ENCODE assay signal across 8 cellular contexts in the genomic region with DNA sequence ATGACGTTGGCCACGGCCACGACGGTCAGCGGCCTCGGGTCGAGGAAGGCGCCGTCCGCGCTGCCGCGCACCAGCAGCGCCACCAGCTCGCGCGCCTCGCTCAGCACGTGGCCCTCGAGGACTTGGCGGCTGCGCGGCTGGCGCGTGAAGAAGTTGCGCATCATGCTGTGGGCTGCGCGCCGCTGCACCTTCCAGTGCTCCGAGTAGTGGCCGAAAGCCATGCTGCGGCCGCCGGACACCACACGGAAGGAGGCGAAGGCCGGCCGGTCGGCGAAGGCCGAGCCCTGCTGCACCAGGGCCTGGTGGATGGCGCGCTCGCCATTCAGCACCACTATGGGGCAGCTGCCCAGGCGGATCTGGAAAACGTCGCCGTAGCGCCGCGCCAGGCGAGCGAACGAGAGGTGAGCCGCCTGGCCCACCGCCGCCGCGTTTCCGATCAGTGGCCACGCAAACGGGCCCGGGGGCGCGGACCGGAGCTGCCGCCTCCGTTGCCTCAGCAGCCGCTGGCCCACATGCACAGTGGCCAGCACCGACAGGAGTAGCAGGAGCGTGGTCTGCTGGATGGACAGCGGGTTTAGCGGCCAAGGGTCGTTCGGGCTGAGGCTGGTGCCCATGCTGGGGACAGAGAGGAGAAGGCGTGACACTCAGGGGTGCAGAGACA. TPM values are rescaled to one million over a fixed set of nuclear protein-coding genes. Genes with fewer than 3 reads are reported as not detected.
A peak's percentile ranks its signal among the peaks of the same experiment; 100 is the strongest.
DNase-seq lines count a peak whose midpoint lies in the region; ATAC-seq and TF ChIP-seq lines count a peak whose summit lies in the region.

No MANE protein-coding gene starts in this region.

- H3K27me3 ChIP-seq in osteoblast (ENCODE audit: insufficient read depth, low read length), result peaks cover 23% of the 10 kb centered on the region

- peaks cover 38% of the 10 kb centered on the region for H3K36me3 ChIP-seq in osteoblast (ENCODE audit: insufficient read depth, low read length)

- H3K27me3 Mint-ChIP-seq in WTC11 (ENCODE audit: low read depth), result peaks cover 78% of the 10 kb centered on the region

- peak overlapping the region; percentile 73 for H3K4me3 Mint-ChIP-seq in WTC11

- ATAC-seq in WTC11 (peak; percentile 6), GM19324 (IDR thresholded peaks at IDR 0.05; ENCODE audit: low FRiP score, unreplicated experiment) (no peak)

- peak overlapping the region; percentile 20 for H2AFZ ChIP-seq in osteoblast (ENCODE audit: low read length)

- no peak overlapping the region for H3K27ac Mint-ChIP-seq in WTC11

- 0 out of 2 replicates have a peak, but pooled peaks cover 3% of the 10 kb centered on the region for H3K36me3 Mint-ChIP-seq in WTC11

- peak overlapping the region; percentile 97 for H3K27ac ChIP-seq in osteoblast (ENCODE audit: low read depth, low read length)

- peaks cover 54% of the 10 kb centered on the region for H3K4me1 Mint-ChIP-seq in WTC11

- peak overlapping the region; percentile 51 for H3K4me3 ChIP-seq in fibroblast of villous mesenchyme (ENCODE audit: low read depth, low read length)
- peak overlapping the region; percentile 80 for H3K4me3 ChIP-seq in osteoblast (ENCODE audit: insufficient read depth, low read length)

- peaks cover 33% of the 10 kb centered on the region for H3K79me2 ChIP-seq in osteoblast (ENCODE audit: insufficient read depth, low read length)

- peak; percentile 20 for DNase-seq in GM03348 (ENCODE audit: low spot score)
- DNase-seq in WTC11 (ENCODE audit: low spot score), result peak; percentile 55
- no peak for DNase-seq in fibroblast of villous mesenchyme (ENCODE audit: low read depth)
- DNase-seq in osteoblast (ENCODE audit: insufficient read length, low spot score, missing footprints), result peak; percentile 89
- no peak for DNase-seq in germinal center (ENCODE audit: low spot score)
- no peak for DNase-seq in NCI-H1092 (lab: John Stamatoyannopoulos, UW)
- DNase-seq in NCI-H1436 (lab: John Stamatoyannopoulos, UW), result no peak

- POLR2A ChIA-PET in WTC11 (lab: Charles Lee), result no interaction called here

- no peaks in the 10 kb centered on the region for H3K9me3 ChIP-seq in osteoblast (ENCODE audit: low read depth, low read length)

- H3K4me2 ChIP-seq in osteoblast (ENCODE audit: insufficient read depth, low read length), result peak overlapping the region; percentile 88

- no peaks in the 10 kb centered on the region for H3K9me3 Mint-ChIP-seq in WTC11

- peaks cover 27% of the 10 kb centered on the region for H3K4me1 ChIP-seq in osteoblast (ENCODE audit: insufficient read depth, low read length)

- no peak for TF ChIP-seq CTCF in WTC11 (IDR thresholded peaks at IDR 0.05)
- no peak for TF ChIP-seq CTCF in fibroblast of villous mesenchyme (IDR thresholded peaks at IDR 0.05; ENCODE audit: insufficient read depth, low read depth, low read length)
- TF ChIP-seq CTCF in osteoblast (IDR thresholded peaks at IDR 0.05; ENCODE audit: extremely low read depth, low read depth, low read length), result no peak

- peaks cover 7% of the 10 kb centered on the region for H4K20me1 ChIP-seq in osteoblast (ENCODE audit: insufficient read depth, low read length)

- CTCF ChIA-PET in WTC11 (lab: Charles Lee), result interaction anchor here (0.6 to 2.1 kb wide), 7 partner anchors 21 to 200 kb away, joined by 3 to 39 read pairs (median 4); no protein-coding TSS in a partner anchor

TF ChIP-seq in WTC11, 78 proteins besides CTCF, POLR2A, EP300 and RAD21 (continues in another document):
- TF ChIP-seq FOXJ3 (CRISPR knock-in tag; IDR thresholded peaks at IDR 0.05; ENCODE audit: borderline replicate concordance) (no peak), NR3C1 (CRISPR knock-in tag; conservative IDR thresholded peaks at IDR 0.05; ENCODE audit: low read depth) (peak; percentile 96), STAT6 (CRISPR knock-in tag; conservative IDR thresholded peaks at IDR 0.05; ENCODE audit: low read depth) (peak; percentile 20; the same call in 1 of the 2 replicates), ATF1 (CRISPR knock-in tag; IDR thresholded peaks at IDR 0.05) (peak; percentile 93), E2F5 (CRISPR knock-in tag; IDR thresholded peaks at IDR 0.05) (peak; percentile 97), TEAD4 (CRISPR knock-in tag; IDR thresholded peaks at IDR 0.05) (peak; percentile 92), ZNF232 (CRISPR knock-in tag; IDR thresholded peaks at IDR 0.05) (peak; percentile 99), PREB (CRISPR knock-in tag; IDR thresholded peaks at IDR 0.05; ENCODE audit: borderline replicate concordance) (peak; percentile 50; the same call in 1 of the 2 replicates), CREB1 (CRISPR knock-in tag; IDR thresholded peaks at IDR 0.05) (peak; percentile 99), NR1H2 (CRISPR knock-in tag; IDR thresholded peaks at IDR 0.05) (peak; percentile 88), ATF3 (CRISPR knock-in tag; conservative IDR thresholded peaks at IDR 0.05) (peak; percentile 79), NFYB (CRISPR knock-in tag; conservative IDR thresholded peaks at IDR 0.05; ENCODE audit: low read depth) (peak; percentile 69), NR2C2 (CRISPR knock-in tag; IDR thresholded peaks at IDR 0.05) (peak; percentile 90), FOXK1 (CRISPR knock-in tag; IDR thresholded peaks at IDR 0.05) (peak; percentile 99), GTF2I (CRISPR knock-in tag; conservative IDR thresholded peaks at IDR 0.05) (no peak), SOX15 (CRISPR knock-in tag; IDR thresholded peaks at IDR 0.05) (no peak)
- TF ChIP-seq, protein P1, sequence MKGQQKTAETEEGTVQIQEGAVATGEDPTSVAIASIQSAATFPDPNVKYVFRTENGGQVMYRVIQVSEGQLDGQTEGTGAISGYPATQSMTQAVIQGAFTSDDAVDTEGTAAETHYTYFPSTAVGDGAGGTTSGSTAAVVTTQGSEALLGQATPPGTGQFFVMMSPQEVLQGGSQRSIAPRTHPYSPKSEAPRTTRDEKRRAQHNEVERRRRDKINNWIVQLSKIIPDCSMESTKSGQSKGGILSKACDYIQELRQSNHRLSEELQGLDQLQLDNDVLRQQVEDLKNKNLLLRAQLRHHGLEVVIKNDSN (CRISPR knock-in tag; IDR thresholded peaks at IDR 0.05), result peak; percentile 83
- TF ChIP-seq, protein P2, sequence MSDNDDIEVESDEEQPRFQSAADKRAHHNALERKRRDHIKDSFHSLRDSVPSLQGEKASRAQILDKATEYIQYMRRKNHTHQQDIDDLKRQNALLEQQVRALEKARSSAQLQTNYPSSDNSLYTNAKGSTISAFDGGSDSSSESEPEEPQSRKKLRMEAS (CRISPR knock-in tag; IDR thresholded peaks at IDR 0.05), result peak; percentile 99

RNA-seq across cellular contexts. Expression of gene CYP1B1, which starts 1.0 kb away (rescaled TPM):
- total RNA-seq in WTC11 (2021), result 2.9 to 4.2 TPM (median 4.1 TPM) in 3 replicates
- total RNA-seq in fibroblast of villous mesenchyme, result 6.5 and 9.3 TPM in 2 replicates
- total RNA-seq in osteoblast, result 827 and 849 TPM in 2 replicates

Comparison
In these comparisons a context has a peak if more than half of its experiments do, and no peak if none do; other contexts are left out.
1. DNase-seq: peak in GM03348 (single experiment), WTC11 (single experiment) and osteoblast (single experiment); none in fibroblast of villous mesenchyme (single experiment), germinal center (single experiment), NCI-H1092 (single experiment) and NCI-H1436 (single experiment).
2. RNA of gene CYP1B1, which starts 1.0 kb away (total RNA-seq): 827 to 849 TPM in osteoblast; 6.5 to 9.3 TPM in fibroblast of villous mesenchyme and 2.9 to 4.2 TPM in WTC11; every median in the first group is over 10 times any median in the second.